32 cellular contexts compared by ENCODE assay signal in the genomic region with DNA sequence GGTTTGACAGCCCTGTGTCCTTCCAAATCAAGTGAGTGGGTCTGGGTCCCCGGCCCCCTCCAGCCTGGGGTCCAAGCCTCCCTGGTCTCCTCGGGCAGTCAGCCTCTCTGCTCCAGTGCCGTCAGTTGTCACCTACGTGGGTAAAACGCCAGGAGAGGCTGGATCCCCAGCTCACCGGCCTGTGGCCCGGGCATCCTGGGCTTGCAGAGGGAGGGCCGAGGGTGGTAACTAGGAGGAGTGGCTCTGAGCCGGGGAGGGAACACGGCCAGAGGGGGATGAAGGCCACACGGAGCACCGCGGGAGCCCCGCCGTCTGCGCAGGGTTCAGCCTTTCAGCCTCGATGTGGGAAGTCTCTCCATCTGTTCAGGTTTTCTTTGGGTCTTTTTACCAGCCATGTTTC. TPM values are rescaled to one million over a fixed set of nuclear protein-coding genes. Genes with fewer than 3 reads are reported as not detected.
DNase-seq lines count a peak whose midpoint lies in the region; ATAC-seq and TF ChIP-seq lines count a peak whose summit lies in the region.
"Had no signal": no experiment of that assay in that cellular context is flagged by ENCODE, and none has a peak within 500 bp of the region (broad histone marks: within the 10 kb centered on the region; RNA-seq: fewer than 3 reads in every experiment).

No MANE protein-coding gene starts in this region.

- H3K36me3 Mint-ChIP-seq in activated CD4-positive, alpha-beta T cell treated with anti-CD3 and anti-CD28 coated beads, Interleukin-2, amount 10 ng/mL, durations not matched to agents 24 days and 14 days (ENCODE audit: low read depth) = no peaks in the 10 kb centered on the region
- H3K36me3 Mint-ChIP-seq in natural killer cell = no peaks in the 10 kb centered on the region
- H3K36me3 Mint-ChIP-seq: activated naive CD4-positive, alpha-beta T cell treated with anti-CD3 and anti-CD28 coated beads, Interleukin-2, amount 10 ng/mL, durations not matched to agents 7 days and 5 days; CD8-positive, alpha-beta T cell; IgD-negative memory B cell; naive thymus-derived CD8-positive, alpha-beta T cell had no signal

- peak; percentile 59 to 71 for DNase-seq in NCI-H524 (lab: John Stamatoyannopoulos, UW)
- no peak for DNase-seq in NCI-H524 treated with DMSO at 0.1 percent for 48 hours (lab: John Stamatoyannopoulos, UW)
- peak; percentile 80 for DNase-seq in RWPE2 (ENCODE audit: low spot score)
- peak; percentile 9 for DNase-seq in left cardiac atrium
- DNase-seq in mucosa of descending colon = peak in 2 of 3 donors; percentile 18 to 34
- DNase-seq in Ammon's horn (ENCODE audit: low spot score) = no peak
- no peak for DNase-seq in activated CD4-positive, alpha-beta T cell treated with anti-CD3 and anti-CD28 coated beads, Interleukin-2, amount 10 ng/mL, durations not matched to agents 24 days and 14 days
- DNase-seq in natural killer cell = no peak
- DNase-seq: 8988T; activated naive CD4-positive, alpha-beta T cell treated with anti-CD3 and anti-CD28 coated beads, Interleukin-2, amount 10 ng/mL, durations not matched to agents 7 days and 5 days; amniotic stem cell; DMS153; midbrain; NCI-H1048; NCI-H2029 treated with DMSO at 0.1 percent for 48 hours; NCI-H345; NK-92 treated with Interleukin-12 subunit alpha and Interleukin-12 subunit beta, amount 100 ng/mL, for 24 hours; PC-3; SIG-M5; small intestine; T-helper 9 cell had no signal

- H3K4me3 Mint-ChIP-seq in activated CD4-positive, alpha-beta T cell treated with anti-CD3 and anti-CD28 coated beads, Interleukin-2, amount 10 ng/mL, durations not matched to agents 24 days and 14 days = no peak overlapping the region
- H3K4me3 Mint-ChIP-seq in natural killer cell = no peak overlapping the region
- H3K4me3 Mint-ChIP-seq: activated naive CD4-positive, alpha-beta T cell treated with anti-CD3 and anti-CD28 coated beads, Interleukin-2, amount 10 ng/mL, durations not matched to agents 7 days and 5 days; activated T-helper 1 cell treated with anti-CD3 and anti-CD28 coated beads, Interleukin-12 subunit alpha, Interleukin-12 subunit beta, Interleukin-2, Interleukin-4 antibody, amounts not matched to agents 30 ng/mL and 10 ng/mL and 1 ng/mL, durations not matched to agents 14 hours and 24 hours and 36 hours; CD8-positive, alpha-beta T cell; IgD-negative memory B cell; naive thymus-derived CD8-positive, alpha-beta T cell had no signal

- no peak overlapping the region for H3K27ac Mint-ChIP-seq in activated CD4-positive, alpha-beta T cell treated with anti-CD3 and anti-CD28 coated beads, Interleukin-2, amount 10 ng/mL, durations not matched to agents 24 days and 14 days
- H3K27ac Mint-ChIP-seq in natural killer cell = no peak overlapping the region
- H3K27ac Mint-ChIP-seq: activated naive CD4-positive, alpha-beta T cell treated with anti-CD3 and anti-CD28 coated beads, Interleukin-2, amount 10 ng/mL, durations not matched to agents 7 days and 5 days; activated T-helper 1 cell treated with anti-CD3 and anti-CD28 coated beads, Interleukin-12 subunit alpha, Interleukin-12 subunit beta, Interleukin-2, Interleukin-4 antibody, amounts not matched to agents 30 ng/mL and 10 ng/mL and 1 ng/mL, durations not matched to agents 14 hours and 24 hours and 36 hours; CD8-positive, alpha-beta T cell had no signal

- H3K4me3 ChIP-seq in RWPE2 (ENCODE audit: severe bottlenecking) (no peak overlapping the region), mucosa of descending colon (no peak overlapping the region)
- H3K4me3 ChIP-seq: coronary artery, HAP-1, heart right ventricle, tibial nerve had no signal

- no peak overlapping the region for H3K27ac ChIP-seq in RWPE2 (ENCODE audit: poor library complexity, severe bottlenecking)
- H3K27ac ChIP-seq: coronary artery, heart right ventricle, tibial nerve had no signal

- no peaks in the 10 kb centered on the region for H3K9me3 Mint-ChIP-seq in activated CD4-positive, alpha-beta T cell treated with anti-CD3 and anti-CD28 coated beads, Interleukin-2, amount 10 ng/mL, durations not matched to agents 24 days and 14 days
- H3K9me3 Mint-ChIP-seq in natural killer cell = no peaks in the 10 kb centered on the region
- H3K9me3 Mint-ChIP-seq: activated naive CD4-positive, alpha-beta T cell treated with anti-CD3 and anti-CD28 coated beads, Interleukin-2, amount 10 ng/mL, durations not matched to agents 7 days and 5 days; activated T-helper 1 cell treated with anti-CD3 and anti-CD28 coated beads, Interleukin-12 subunit alpha, Interleukin-12 subunit beta, Interleukin-2, Interleukin-4 antibody, amounts not matched to agents 30 ng/mL and 10 ng/mL and 1 ng/mL, durations not matched to agents 14 hours and 24 hours and 36 hours; CD8-positive, alpha-beta T cell; naive thymus-derived CD8-positive, alpha-beta T cell had no signal

- peaks cover 87% of the 10 kb centered on the region for H3K27me3 ChIP-seq in RWPE2 (ENCODE audit: insufficient read depth, poor library complexity, severe bottlenecking)

- no peaks in the 10 kb centered on the region for H3K4me1 ChIP-seq in RWPE2 (ENCODE audit: insufficient read depth, poor library complexity, severe bottlenecking)
- no peaks in the 10 kb centered on the region for H3K4me1 ChIP-seq in mucosa of descending colon (ENCODE audit: low read depth)
- H3K4me1 ChIP-seq: tibial nerve had no signal

- H3K4me1 Mint-ChIP-seq in activated CD4-positive, alpha-beta T cell treated with anti-CD3 and anti-CD28 coated beads, Interleukin-2, amount 10 ng/mL, durations not matched to agents 24 days and 14 days = peaks cover 5% of the 10 kb centered on the region
- H3K4me1 Mint-ChIP-seq in natural killer cell = peaks cover 6 to 7% of the 10 kb centered on the region in 2 donors

- no peak for ATAC-seq in RWPE2 (ENCODE audit: low read depth)
- no peak for ATAC-seq in left cardiac atrium
- no peak for ATAC-seq in mucosa of descending colon
- ATAC-seq in natural killer cell = no peak
- ATAC-seq: CD8-positive, alpha-beta T cell; heart right ventricle; naive thymus-derived CD8-positive, alpha-beta T cell; PC-3 had no signal

- TF ChIP-seq CTCF in RWPE2 (IDR thresholded peaks at IDR 0.05; ENCODE audit: poor library complexity, severe bottlenecking) (no peak), mucosa of descending colon (IDR thresholded peaks at IDR 0.05) (no peak), natural killer cell (IDR thresholded peaks at IDR 0.05) (no peak)

- peaks cover 31% of the 10 kb centered on the region for H3K27me3 Mint-ChIP-seq in activated CD4-positive, alpha-beta T cell treated with anti-CD3 and anti-CD28 coated beads, Interleukin-2, amount 10 ng/mL, durations not matched to agents 24 days and 14 days
- H3K27me3 Mint-ChIP-seq in natural killer cell (ENCODE audit: low read depth in 2 of 2) = peaks cover 31 to 44% of the 10 kb centered on the region in 2 donors

- H3K36me3 ChIP-seq in RWPE2 (ENCODE audit: low read depth) (no peaks in the 10 kb centered on the region), mucosa of descending colon (ENCODE audit: low read depth) (no peaks in the 10 kb centered on the region)
- H3K36me3 ChIP-seq: HAP-1, heart right ventricle, tibial nerve had no signal

- intact Hi-C loops in left cardiac atrium (cut with DNase I) (no loop called here), mucosa of descending colon (cut with DNase I, micrococcal nuclease) (no loop called here), natural killer cell (cut with micrococcal nuclease) (no loop called here)
- intact Hi-C loops in activated CD4-positive, alpha-beta T cell treated with anti-CD3 and anti-CD28 coated beads, Interleukin-2, amount 10 ng/mL, durations not matched to agents 24 days and 14 days (cut with micrococcal nuclease) = no loop called here

- H3K9me3 ChIP-seq in RWPE2 (ENCODE audit: severe bottlenecking) (no peaks in the 10 kb centered on the region), mucosa of descending colon (no peaks in the 10 kb centered on the region)
- H3K9me3 ChIP-seq: HAP-1, heart right ventricle had no signal

RNA-seq across cellular contexts. Expression of a gene that starts 29.5 kb away (rescaled TPM):
- total RNA-seq in left cardiac atrium (not detected), mucosa of descending colon (not detected), natural killer cell (not detected)
- total RNA-seq in activated CD4-positive, alpha-beta T cell treated with anti-CD3 and anti-CD28 coated beads, Interleukin-2, amount 10 ng/mL, durations not matched to agents 24 days and 14 days = not detected in 2 replicates
- total RNA-seq: activated T-helper 1 cell treated with anti-CD3 and anti-CD28 coated beads, Interleukin-12 subunit alpha, Interleukin-12 subunit beta, Interleukin-2, Interleukin-4 antibody, amounts not matched to agents 30 ng/mL and 10 ng/mL and 1 ng/mL, durations not matched to agents 14 hours and 24 hours and 36 hours; fibroblast of villous mesenchyme; heart right ventricle; liver; naive thymus-derived CD8-positive, alpha-beta T cell; osteoblast; PC-3; tibial nerve had no signal

Comparison
In these comparisons a context has a peak if more than half of its experiments do, and no peak if none do; other contexts are left out.
1. DNase-seq: peak in NCI-H524 (2 of 2), RWPE2 (single experiment), left cardiac atrium (single experiment) and mucosa of descending colon (2 of 3); none in NCI-H524 treated with DMSO at 0.1 percent for 48 hours (single experiment), Ammon's horn (single experiment), activated CD4-positive, alpha-beta T cell treated with anti-CD3 and anti-CD28 coated beads, Interleukin-2, amount 10 ng/mL, durations not matched to agents 24 days and 14 days (single experiment) and natural killer cell (single experiment).